In the genomic region with DNA sequence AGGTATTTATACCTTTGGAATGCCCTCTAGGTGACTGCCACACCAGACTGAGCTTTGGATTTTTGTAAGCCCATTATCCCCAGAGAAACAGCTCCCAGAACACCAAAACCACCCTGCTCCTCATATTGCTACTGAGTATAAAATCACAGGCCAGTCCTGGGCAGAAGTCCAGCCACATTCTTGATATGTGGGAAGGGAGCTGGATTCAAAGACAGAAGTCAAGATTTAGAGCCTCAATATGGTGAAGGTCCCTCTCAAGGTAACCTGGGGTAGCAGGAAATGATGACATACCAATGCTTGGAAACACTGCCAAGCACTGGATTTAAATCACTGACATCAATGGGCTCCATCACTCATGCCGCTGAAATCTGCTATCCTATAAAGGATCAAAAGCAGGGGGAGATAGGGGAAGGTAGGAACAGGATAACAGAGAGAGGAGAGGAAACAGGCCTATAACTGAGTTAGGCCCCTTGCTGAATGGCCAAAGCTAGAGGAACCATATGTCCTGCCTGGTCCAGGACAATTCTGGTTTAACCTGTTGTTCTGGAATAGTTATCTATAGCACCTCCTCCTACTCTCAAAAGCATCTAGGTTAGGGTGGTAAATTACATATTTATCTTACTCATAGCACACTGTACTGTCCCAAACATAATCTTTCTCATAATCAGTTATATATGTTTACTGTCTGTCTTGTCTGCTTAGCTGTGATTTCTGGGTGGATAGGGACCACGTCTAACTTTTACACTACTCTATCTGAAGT, we compare ENCODE assay signal across 24 cellular contexts.
DNase-seq lines count a peak whose midpoint lies in the region; ATAC-seq and TF ChIP-seq lines count a peak whose summit lies in the region.
"Had no signal": no experiment of that assay in that cellular context is flagged by ENCODE, and none has a peak within 500 bp of the region (broad histone marks: within the 10 kb centered on the region; RNA-seq: fewer than 3 reads in every experiment).

No MANE protein-coding gene starts in this region.

- no peak overlapping the region for H2AFZ ChIP-seq in smooth muscle cell (ENCODE audit: low read depth)
- H2AFZ ChIP-seq: parathyroid adenoma had no signal

- no peak overlapping the region for H3K9ac ChIP-seq in smooth muscle cell (ENCODE audit: low read depth)
- H3K9ac ChIP-seq: parathyroid adenoma had no signal

- no peaks in the 10 kb centered on the region for H3K79me2 ChIP-seq in smooth muscle cell (ENCODE audit: low read depth)
- H3K79me2 ChIP-seq: parathyroid adenoma had no signal

- H3K4me1 ChIP-seq in ascending aorta, result no peaks in the 10 kb centered on the region
- H3K4me1 ChIP-seq in smooth muscle cell (ENCODE audit: low read depth), result no peaks in the 10 kb centered on the region
- no peaks in the 10 kb centered on the region for H3K4me1 ChIP-seq in lower lobe of right lung
- H3K4me1 ChIP-seq: body of pancreas, parathyroid adenoma had no signal

- H3K4me2 ChIP-seq in smooth muscle cell, result peak overlapping the region; percentile 41

- H3K36me3 ChIP-seq in ascending aorta (no peaks in the 10 kb centered on the region), smooth muscle cell (ENCODE audit: low read depth) (no peaks in the 10 kb centered on the region), lower lobe of right lung (no peaks in the 10 kb centered on the region)

- no peaks in the 10 kb centered on the region for H3F3A ChIP-seq in smooth muscle cell (ENCODE audit: low read depth)

- TF ChIP-seq CTCF in ascending aorta (IDR thresholded peaks at IDR 0.05) (no peak), smooth muscle cell (IDR thresholded peaks at IDR 0.05; ENCODE audit: borderline replicate concordance, insufficient read depth, poor library complexity, severe bottlenecking) (no peak), dorsolateral prefrontal cortex (IDR thresholded peaks at IDR 0.05 in 54 of 56, conservative IDR thresholded peaks at IDR 0.05 in 2 of 56; ENCODE audit: low read depth in 1 of 56, partially characterized antibody in 56 of 56) (no peak), lower lobe of right lung (IDR thresholded peaks at IDR 0.05) (no peak)

- peak overlapping the region; percentile 63 to 75 for H3K27ac ChIP-seq in ascending aorta
- peak overlapping the region; percentile 36 for H3K27ac ChIP-seq in smooth muscle cell (ENCODE audit: low read depth)
- H3K27ac ChIP-seq in dorsolateral prefrontal cortex, result no peak overlapping the region
- no peak overlapping the region for H3K27ac ChIP-seq in lower lobe of right lung
- H3K27ac ChIP-seq: body of pancreas, HL-60, parathyroid adenoma had no signal

- H3K4me3 ChIP-seq in ascending aorta (no peak overlapping the region), smooth muscle cell (no peak overlapping the region), dorsolateral prefrontal cortex (no peak overlapping the region), lower lobe of right lung (no peak overlapping the region)
- H3K4me3 ChIP-seq: body of pancreas had no signal

- no peak for ATAC-seq in HG03354 (IDR thresholded peaks at IDR 0.05; ENCODE audit: poor library complexity, severe bottlenecking, unreplicated experiment)
- ATAC-seq in lower lobe of right lung, result no peak
- no peak for ATAC-seq in GM18867 (IDR thresholded peaks at IDR 0.05; ENCODE audit: unreplicated experiment)
- ATAC-seq: activated CD4-positive, CD25-positive, alpha-beta regulatory T cell treated with anti-CD3 and anti-CD28 coated beads, Interleukin-2, amount 50 U/mL, for 24 hours; activated CD8-positive, alpha-beta T cell treated with anti-CD3 and anti-CD28 coated beads, Interleukin-2, amount 10 ng/mL, durations not matched to agents 7 days and 5 days; body of pancreas; naive thymus-derived CD4-positive, alpha-beta T cell had no signal

- no peaks in the 10 kb centered on the region for H4K20me1 ChIP-seq in smooth muscle cell (ENCODE audit: low read depth)

- H3K9me3 ChIP-seq in ascending aorta, result no peaks in the 10 kb centered on the region
- no peaks in the 10 kb centered on the region for H3K9me3 ChIP-seq in smooth muscle cell (replicated peaks; ENCODE audit: low read depth)
- H3K9me3 ChIP-seq in lower lobe of right lung, result no peaks in the 10 kb centered on the region
- H3K9me3 ChIP-seq: body of pancreas had no signal

- intact Hi-C loops in ascending aorta (cut with DNase I) (no loop called here), dorsolateral prefrontal cortex (cut with DNase I) (no loop called here), lower lobe of right lung (cut with DNase I) (no loop called here)

- peak; percentile 33 for DNase-seq in DMS53 treated with DMSO at 0.1 percent for 48 hours (lab: John Stamatoyannopoulos, UW; ENCODE audit: unreplicated experiment)
- no peak for DNase-seq in ascending aorta (ENCODE audit: low spot score in 2 of 2)
- DNase-seq in left kidney (ENCODE audit: low read depth, low spot score), result peak; percentile 1
- no peak for DNase-seq in smooth muscle cell (lab: John Stamatoyannopoulos, UW; ENCODE audit: unreplicated experiment)
- no peak for DNase-seq in dorsolateral prefrontal cortex
- DNase-seq in lower lobe of right lung, result no peak
- DNase-seq: activated CD8-positive, alpha-beta T cell treated with anti-CD3 and anti-CD28 coated beads, Interleukin-2, amount 10 ng/mL, durations not matched to agents 7 days and 5 days; activated naive CD4-positive, alpha-beta T cell treated with anti-CD3 and anti-CD28 coated beads, Interleukin-2, amount 50 U/mL, for 16 hours; cortex of kidney; GDM1; hypothalamus; naive thymus-derived CD4-positive, alpha-beta T cell; NCI-H1417; NCI-H2107; NCI-H510A; NK-92 treated with Interleukin-12 subunit alpha and Interleukin-12 subunit beta, amount 100 ng/mL, for 24 hours; stimulated activated CD4-positive, alpha-beta T cell treated with anti-CD3 and anti-CD28 coated beads, Interleukin-1b, Interleukin-23, amount 100 ng/mL, for 48 hours; T-helper 9 cell had no signal

- no peaks in the 10 kb centered on the region for H3K27me3 ChIP-seq in ascending aorta
- no peaks in the 10 kb centered on the region for H3K27me3 ChIP-seq in smooth muscle cell (ENCODE audit: low read depth)
- H3K27me3 ChIP-seq in dorsolateral prefrontal cortex, result peaks cover 0 to 85% (median 15%) of the 10 kb centered on the region in 45 donors
- no peaks in the 10 kb centered on the region for H3K27me3 ChIP-seq in lower lobe of right lung (ENCODE audit: low read depth)
- H3K27me3 ChIP-seq: body of pancreas had no signal

- WGBS in smooth muscle cell (ENCODE audit: low lambda C conversion rate), result 57% methylated on average over 2 of the region's 2 CpGs

Comparison
In these comparisons a context has a peak if more than half of its experiments do, and no peak if none do; other contexts are left out.
1. DNase-seq: peak in DMS53 treated with DMSO at 0.1 percent for 48 hours (single experiment) and left kidney (single experiment); none in ascending aorta (0 of 2), smooth muscle cell (single experiment), dorsolateral prefrontal cortex (0 of 10) and lower lobe of right lung (single experiment).
2. H3K27ac ChIP-seq: peak in ascending aorta (2 of 2) and smooth muscle cell (single experiment); none in dorsolateral prefrontal cortex (0 of 59) and lower lobe of right lung (single experiment).